32 cellular contexts compared by ENCODE assay signal in the genomic region with DNA sequence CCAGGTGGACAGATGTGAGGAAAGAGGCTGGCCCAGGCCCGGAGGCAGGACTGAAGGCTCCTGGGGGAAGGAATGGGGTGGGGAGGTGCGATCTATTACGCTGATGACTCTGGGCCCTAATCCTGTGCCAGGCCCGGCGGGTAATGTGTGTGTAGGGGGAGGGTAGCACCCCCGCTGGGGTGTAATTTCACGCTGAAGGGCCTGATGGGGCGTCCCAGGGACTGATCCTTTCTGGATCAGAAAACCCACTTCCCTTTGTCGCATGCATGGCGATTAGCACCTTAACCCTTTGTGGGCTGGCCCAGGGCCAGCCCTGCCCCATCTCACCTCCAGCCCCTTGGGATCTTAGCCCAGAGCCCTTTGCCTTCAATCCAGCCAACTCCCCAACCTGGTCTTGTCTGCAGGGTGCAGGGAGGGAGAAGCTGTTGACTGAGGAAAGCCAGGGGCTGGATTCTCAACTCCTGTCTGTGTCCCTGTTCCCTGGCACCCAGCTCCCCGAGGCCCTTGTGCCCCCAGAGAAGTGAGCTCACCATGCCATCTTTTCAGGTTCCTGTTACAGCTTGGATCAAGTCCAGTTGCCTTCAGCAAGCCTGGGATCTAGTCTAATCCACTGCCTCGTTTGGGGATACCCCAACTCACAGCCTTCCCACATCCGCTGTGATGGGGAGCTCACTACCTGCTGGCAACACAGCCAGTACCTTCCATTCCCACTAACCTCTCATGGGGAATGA. TPM values are rescaled to one million over a fixed set of nuclear protein-coding genes. Genes with fewer than 3 reads are reported as not detected.
A peak's percentile ranks its signal among the peaks of the same experiment; 100 is the strongest.
DNase-seq lines count a peak whose midpoint lies in the region; TF ChIP-seq lines count a peak whose summit lies in the region.
"Had no signal": no experiment of that assay in that cellular context is flagged by ENCODE, and none has a peak within 500 bp of the region (broad histone marks: within the 10 kb centered on the region; RNA-seq: fewer than 3 reads in every experiment).

No MANE protein-coding gene starts in this region.

- TF ChIP-seq CTCF in chondrocyte (IDR thresholded peaks at IDR 0.05) (no peak), neural progenitor cell (IDR thresholded peaks at IDR 0.05) (no peak)

- no peak overlapping the region for H3K9ac ChIP-seq in neural progenitor cell

- H2AFZ ChIP-seq in neural progenitor cell (replicated peaks) = no peak overlapping the region

- H4K20me1 ChIP-seq in neural progenitor cell (ENCODE audit: low read depth) = peaks cover 85% of the 10 kb centered on the region

- H3K36me3 ChIP-seq in neural progenitor cell = no peaks in the 10 kb centered on the region
- H3K36me3 ChIP-seq: cardiac muscle cell, heart left ventricle, left lung, MG63, Peyer's patch had no signal

- no peak overlapping the region for H3K27ac ChIP-seq in neural progenitor cell
- H3K27ac ChIP-seq: cardiac muscle cell, coronary artery, foreskin keratinocyte, heart left ventricle, left lung, testis had no signal

- H3K4me3 ChIP-seq in neural progenitor cell = no peak overlapping the region
- H3K4me3 ChIP-seq: cardiac muscle cell, coronary artery, heart left ventricle, left lung, MG63, Peyer's patch, testis had no signal

- H3K4me3 Mint-ChIP-seq in chondrocyte (ENCODE audit: unreplicated experiment) (no peak overlapping the region), neural progenitor cell (peak overlapping the region; percentile 72)
- H3K4me3 Mint-ChIP-seq: activated CD8-positive, alpha-beta T cell treated with anti-CD3 and anti-CD28 coated beads, Interleukin-2, amount 10 ng/mL, durations not matched to agents 7 days and 5 days; activated naive CD8-positive, alpha-beta T cell treated with anti-CD3 and anti-CD28 coated beads for 36 hours had no signal

- H3K4me1 Mint-ChIP-seq in chondrocyte (ENCODE audit: low read depth) (peaks cover 23% of the 10 kb centered on the region), neural progenitor cell (peaks cover 57% of the 10 kb centered on the region)

- peaks cover 36% of the 10 kb centered on the region for H3K27me3 Mint-ChIP-seq in chondrocyte (ENCODE audit: low read depth)
- peaks cover 55% of the 10 kb centered on the region for H3K27me3 Mint-ChIP-seq in neural progenitor cell (ENCODE audit: insufficient read depth, low read depth)

- H3K9me3 ChIP-seq in neural progenitor cell (ENCODE audit: low read depth) = no peaks in the 10 kb centered on the region
- H3K9me3 ChIP-seq: heart left ventricle, left lung, MG63, Peyer's patch, testis had no signal

- H3K27ac Mint-ChIP-seq in chondrocyte (ENCODE audit: unreplicated experiment) (no peak overlapping the region), neural progenitor cell (no peak overlapping the region)
- H3K27ac Mint-ChIP-seq: activated CD8-positive, alpha-beta T cell treated with anti-CD3 and anti-CD28 coated beads, Interleukin-2, amount 10 ng/mL, durations not matched to agents 7 days and 5 days; activated naive CD8-positive, alpha-beta T cell treated with anti-CD3 and anti-CD28 coated beads for 36 hours had no signal

- H3K4me1 ChIP-seq in neural progenitor cell = peaks cover 38% of the 10 kb centered on the region

- no peaks in the 10 kb centered on the region for H3K79me2 ChIP-seq in neural progenitor cell (ENCODE audit: low read depth)

- DNase-seq in DMS79 treated with DMSO at 0.1 percent for 48 hours (lab: John Stamatoyannopoulos, UW) (peak; percentile 31), DMS79 (lab: John Stamatoyannopoulos, UW) (no peak), MV-4-11 (lab: John Stamatoyannopoulos, UW) (peak; percentile 24), chondrocyte (ENCODE audit: low spot score) (peak; percentile 58), neural progenitor cell (ENCODE audit: low spot score) (peak; percentile 72), HuH-7 (ENCODE audit: low spot score) (no peak), HK-2 (ENCODE audit: unreplicated experiment) (no peak)
- no peak for DNase-seq in activated CD4-positive, CD25-positive, alpha-beta regulatory T cell (lab: John Stamatoyannopoulos, UW)
- DNase-seq: 8988T; activated CD4-positive, alpha-beta T cell treated with anti-CD3 and anti-CD28 coated beads for 1 hour; activated CD8-positive, alpha-beta T cell treated with anti-CD3 and anti-CD28 coated beads, Interleukin-2, amount 10 ng/mL, durations not matched to agents 7 days and 5 days; activated effector memory CD4-positive, alpha-beta T cell treated with anti-CD3 and anti-CD28 coated beads, Interleukin-2, amount 50 U/mL, for 16 hours; activated naive CD8-positive, alpha-beta T cell treated with anti-CD3 and anti-CD28 coated beads for 36 hours; foreskin keratinocyte; KG1; mesendoderm; MG63; NCI-H2107; NCI-H510A; nucleus accumbens; Peyer's patch; SIG-M5; stimulated activated naive CD8-positive, alpha-beta T cell treated with anti-CD3 and anti-CD28 coated beads, Interleukin-15, Interleukin-2, amounts not matched to agents 100 U/mL and 50 U/mL, for 24 hours; testis had no signal

- H3K9me3 Mint-ChIP-seq in chondrocyte (ENCODE audit: low read depth) (no peaks in the 10 kb centered on the region), neural progenitor cell (no peaks in the 10 kb centered on the region)
- H3K9me3 Mint-ChIP-seq: activated naive CD8-positive, alpha-beta T cell treated with anti-CD3 and anti-CD28 coated beads for 36 hours had no signal

- peaks cover 36% of the 10 kb centered on the region for H3F3A ChIP-seq in neural progenitor cell (ENCODE audit: low read depth)

- peak overlapping the region; percentile 52 for H3K4me2 ChIP-seq in neural progenitor cell

- H3K36me3 Mint-ChIP-seq in chondrocyte (ENCODE audit: low read depth) (no peaks in the 10 kb centered on the region), neural progenitor cell (no peaks in the 10 kb centered on the region)
- H3K36me3 Mint-ChIP-seq: activated naive CD8-positive, alpha-beta T cell treated with anti-CD3 and anti-CD28 coated beads for 36 hours had no signal

- H3K27me3 ChIP-seq in neural progenitor cell = peaks cover 100% of the 10 kb centered on the region
- H3K27me3 ChIP-seq: MG63, Peyer's patch, testis had no signal

RNA-seq across cellular contexts. Expression of gene KNCN, which starts 26.0 kb away (rescaled TPM):
- total RNA-seq in chondrocyte (not detected in 3 replicates), neural progenitor cell (ENCODE audit: low replicate concordance) (not detected in 2 replicates)
- total RNA-seq: activated CD8-positive, alpha-beta T cell treated with anti-CD3 and anti-CD28 coated beads, Interleukin-2, amount 10 ng/mL, durations not matched to agents 7 days and 5 days; activated naive CD8-positive, alpha-beta T cell treated with anti-CD3 and anti-CD28 coated beads for 36 hours; aorta; cardiac muscle cell; esophagus mucosa; foreskin keratinocyte; heart left ventricle; left lung; Peyer's patch; pulmonary artery endothelial cell; skeletal muscle tissue had no signal

RNA-seq across cellular contexts. Expression of gene DMBX1, which starts 35.8 kb away (rescaled TPM):
- total RNA-seq in chondrocyte (not detected in 3 replicates), neural progenitor cell (ENCODE audit: low replicate concordance) (0.06 and 0.56 TPM in 2 replicates)
- total RNA-seq: activated naive CD8-positive, alpha-beta T cell treated with anti-CD3 and anti-CD28 coated beads for 36 hours; aorta; cardiac muscle cell; esophagus mucosa; foreskin keratinocyte; heart left ventricle; left lung; Peyer's patch; pulmonary artery endothelial cell; skeletal muscle tissue had no signal

Comparison
In these comparisons a context has a peak if more than half of its experiments do, and no peak if none do; other contexts are left out.
1. DNase-seq: peak in DMS79 treated with DMSO at 0.1 percent for 48 hours (single experiment), MV-4-11 (single experiment), chondrocyte (single experiment) and neural progenitor cell (single experiment); none in DMS79 (single experiment), activated CD4-positive, CD25-positive, alpha-beta regulatory T cell (0 of 4), HuH-7 (single experiment) and HK-2 (single experiment).